Comparison of ENCODE assay signal across 9 cellular contexts in genomic region chr17:81391268-81391963, GRCh38. TPM values are rescaled to one million over a fixed set of nuclear protein-coding genes. Genes with fewer than 3 reads are reported as not detected.
DNase-seq lines count a peak whose midpoint lies in the region; ATAC-seq and TF ChIP-seq lines count a peak whose summit lies in the region.
"Had no signal": no experiment of that assay in that cellular context is flagged by ENCODE, and none has a peak within 500 bp of the region (broad histone marks: within the 10 kb centered on the region; RNA-seq: fewer than 3 reads in every experiment).

No MANE protein-coding gene starts in this region.

- DNase-seq in MCF 10A (ENCODE audit: unreplicated experiment) (no peak), mammary epithelial cell (no peak), endothelial cell (ENCODE audit: low spot score) (no peak), upper lobe of right lung (no peak), NCI-H226 (no peak), cerebellum (ENCODE audit: low spot score) (no peak), NK-92 (lab: John Stamatoyannopoulos, UW; ENCODE audit: unreplicated experiment) (no peak)
- DNase-seq: activated CD4-positive, alpha-beta T cell treated with anti-CD3 and anti-CD28 coated beads for 36 hours had no signal

- H3K9me3 ChIP-seq in mammary epithelial cell (replicated peaks; ENCODE audit: insufficient read depth, low read length) (no peaks in the 10 kb centered on the region), neural cell (ENCODE audit: low read length) (no peaks in the 10 kb centered on the region), upper lobe of right lung (no peaks in the 10 kb centered on the region)

- BruUV-seq in MCF 10A (replicated peaks; lab: Mats Ljungman, UMichigan) (TSS peak; percentile 21), mammary epithelial cell (replicated peaks; lab: Mats Ljungman, UMichigan) (no TSS peak)

- no peaks in the 10 kb centered on the region for H3K36me3 ChIP-seq in mammary epithelial cell (ENCODE audit: insufficient read depth, low read length)
- no peaks in the 10 kb centered on the region for H3K36me3 ChIP-seq in neural cell (ENCODE audit: insufficient read depth, low read length)
- no peaks in the 10 kb centered on the region for H3K36me3 ChIP-seq in upper lobe of right lung

- no peak for TF ChIP-seq RAD21 in neural cell (conservative IDR thresholded peaks at IDR 0.05)

- H3K27me3 Mint-ChIP-seq in MCF 10A (ENCODE audit: insufficient read depth, unreplicated experiment) (no peaks in the 10 kb centered on the region), endothelial cell (ENCODE audit: unreplicated experiment) (peaks cover 16% of the 10 kb centered on the region)

- H3K79me2 ChIP-seq in mammary epithelial cell (ENCODE audit: insufficient read depth, low read length) (peaks cover 19% of the 10 kb centered on the region), neural cell (replicated peaks; ENCODE audit: insufficient read depth, low read length) (peaks cover 82% of the 10 kb centered on the region)

- H3K9me2 ChIP-seq in neural cell (ENCODE audit: insufficient read depth, low read length): no peaks in the 10 kb centered on the region

- H3K4me3 Mint-ChIP-seq in MCF 10A (ENCODE audit: unreplicated experiment) (peak overlapping the region; percentile 4), endothelial cell (ENCODE audit: unreplicated experiment) (peak overlapping the region; percentile 81)
- H3K4me3 Mint-ChIP-seq: activated CD4-positive, alpha-beta T cell treated with anti-CD3 and anti-CD28 coated beads for 36 hours had no signal

- H2AFZ ChIP-seq in mammary epithelial cell (ENCODE audit: low read depth, low read length): no peak overlapping the region
- no peak overlapping the region for H2AFZ ChIP-seq in neural cell (ENCODE audit: low read depth, low read length)

- intact Hi-C loops in MCF 10A (cut with micrococcal nuclease) (no loop called here), mammary epithelial cell (cut with micrococcal nuclease) (no loop called here), upper lobe of right lung (cut with DNase I) (no loop called here)

- in situ Hi-C loops in mammary epithelial cell (cut with MboI; ENCODE audit: low sequenced_read_pairs in 2 of 2): loop anchor here in 1 of 2 donors (10.0 kb wide), 1 partner anchor 93 kb away; no protein-coding TSS in a partner anchor

- H3K9me3 Mint-ChIP-seq in MCF 10A (ENCODE audit: unreplicated experiment) (no peaks in the 10 kb centered on the region), endothelial cell (ENCODE audit: unreplicated experiment) (no peaks in the 10 kb centered on the region)

- H3K4me3 ChIP-seq in mammary epithelial cell (replicated peaks in 1 of 3; ENCODE audit: insufficient read depth in 1 of 3, low read depth in 2 of 3, low read length in 3 of 3): no peak overlapping the region
- peak overlapping the region; percentile 97 for H3K4me3 ChIP-seq in neural cell (ENCODE audit: low read length)
- peak overlapping the region; percentile 74 for H3K4me3 ChIP-seq in upper lobe of right lung

- dilution Hi-C loops in mammary epithelial cell (cut with HindIII; ENCODE audit: low sequenced_read_pairs): loop anchor here (5.0 kb wide), 4 partner anchors 66 to 191 kb away; partner anchors contain the start of gene ACTG1

- H3K27me3 ChIP-seq in mammary epithelial cell (ENCODE audit: insufficient read depth, low read length) (no peaks in the 10 kb centered on the region), neural cell (ENCODE audit: insufficient read depth, low read depth, low read length) (no peaks in the 10 kb centered on the region), upper lobe of right lung (no peaks in the 10 kb centered on the region)

- no peak for ATAC-seq in upper lobe of right lung
- ATAC-seq: activated CD4-positive, alpha-beta T cell treated with anti-CD3 and anti-CD28 coated beads for 36 hours had no signal

- POLR2A ChIA-PET in MCF 10A (lab: Yijun Ruan, JAX): interaction anchor here (0.9 to 9.2 kb wide), 4 partner anchors 8 to 96 kb away, joined by 3 to 82 read pairs (median 8); partner anchors contain the start of gene SLC38A10

- H3K36me3 Mint-ChIP-seq in MCF 10A (ENCODE audit: insufficient read depth, unreplicated experiment) (peaks cover 18% of the 10 kb centered on the region), endothelial cell (ENCODE audit: low read depth, unreplicated experiment) (peaks cover 9% of the 10 kb centered on the region)

- H4K20me1 ChIP-seq in mammary epithelial cell (ENCODE audit: insufficient read depth, low read length) (no peaks in the 10 kb centered on the region), neural cell (ENCODE audit: insufficient read depth) (peaks cover 12% of the 10 kb centered on the region)

- H3K27ac Mint-ChIP-seq in MCF 10A (ENCODE audit: low read depth, unreplicated experiment): peak overlapping the region; percentile 59
- no peak overlapping the region for H3K27ac Mint-ChIP-seq in endothelial cell (ENCODE audit: unreplicated experiment)
- H3K27ac Mint-ChIP-seq: activated CD4-positive, alpha-beta T cell treated with anti-CD3 and anti-CD28 coated beads for 36 hours had no signal

- H3K9ac ChIP-seq in mammary epithelial cell (ENCODE audit: insufficient read depth, low read length) (no peak overlapping the region), neural cell (ENCODE audit: low read length) (peak overlapping the region; percentile 94)

- H3F3A ChIP-seq in neural cell (ENCODE audit: insufficient read depth, low read length, poor library complexity, severe bottlenecking): no peaks in the 10 kb centered on the region

- TF ChIP-seq CTCF in MCF 10A (IDR thresholded peaks at IDR 0.05; ENCODE audit: unreplicated experiment): no peak
- no peak for TF ChIP-seq CTCF in mammary epithelial cell (conservative IDR thresholded peaks at IDR 0.05 in 1 of 2, IDR thresholded peaks at IDR 0.05 in 1 of 2; ENCODE audit: extremely low read depth in 1 of 2, insufficient read depth in 1 of 2, low read depth in 1 of 2, low read length in 2 of 2)
- no peak for TF ChIP-seq CTCF in endothelial cell (IDR thresholded peaks at IDR 0.05; ENCODE audit: unreplicated experiment)
- no peak for TF ChIP-seq CTCF in neural cell (IDR thresholded peaks at IDR 0.05; ENCODE audit: poor library complexity, severe bottlenecking)
- TF ChIP-seq CTCF in upper lobe of right lung (IDR thresholded peaks at IDR 0.05): no peak

- H3K4me2 ChIP-seq in mammary epithelial cell (ENCODE audit: insufficient read depth, low read depth, low read length): no peak overlapping the region
- peak overlapping the region; percentile 77 for H3K4me2 ChIP-seq in neural cell (ENCODE audit: low read length)

- WGBS in mammary epithelial cell (ENCODE audit: low coverage, missing lambda C conversion rate): 83% methylated on average over 7 of the region's 12 CpGs

- H3K4me1 Mint-ChIP-seq in MCF 10A (ENCODE audit: insufficient read depth, unreplicated experiment) (peaks cover 16% of the 10 kb centered on the region), endothelial cell (ENCODE audit: unreplicated experiment) (peaks cover 39% of the 10 kb centered on the region)

- no peak for TF ChIP-seq EP300 in neural cell (conservative IDR thresholded peaks at IDR 0.05; ENCODE audit: poor library complexity, severe bottlenecking)

- H3K27ac ChIP-seq in mammary epithelial cell (ENCODE audit: insufficient read depth, low read depth, low read length) (no peak overlapping the region), neural cell (ENCODE audit: low read length) (peak overlapping the region; percentile 90), upper lobe of right lung (peak overlapping the region; percentile 95)

- CTCF ChIA-PET in MCF 10A (lab: Yijun Ruan, JAX) (no interaction called here), mammary epithelial cell (lab: Charles Lee; ENCODE audit: low non-redundant PET) (no interaction called here)

- H3K4me1 ChIP-seq in mammary epithelial cell (ENCODE audit: insufficient read depth, low read length): peaks cover 30% of the 10 kb centered on the region
- H3K4me1 ChIP-seq in upper lobe of right lung: peaks cover 50% of the 10 kb centered on the region

TF ChIP-seq in neural cell, 6 proteins besides CTCF, POLR2A, EP300 and RAD21:
- TF ChIP-seq TAF1 (IDR thresholded peaks at IDR 0.05; ENCODE audit: low read depth) (no peak), POLR2AphosphoS5 (IDR thresholded peaks at IDR 0.05) (peak; percentile 2), EZH2 (IDR thresholded peaks at IDR 0.05; ENCODE audit: borderline replicate concordance, insufficient read depth, low read length, poor library complexity, severe bottlenecking) (no peak), SMC3 (conservative IDR thresholded peaks at IDR 0.05; ENCODE audit: poor library complexity) (no peak), MXI1 (conservative IDR thresholded peaks at IDR 0.05; ENCODE audit: poor library complexity, severe bottlenecking) (peak; percentile 47), REST (IDR thresholded peaks at IDR 0.05; ENCODE audit: borderline replicate concordance) (no peak)

RNA-seq across cellular contexts. Expression of gene BAHCC1, which starts 3.8 kb away (rescaled TPM):
- 7.4 and 9.2 TPM in 2 replicates for total RNA-seq in MCF 10A (2022)
- 1 to 10 TPM; 2.2 to 9.1 TPM for total RNA-seq in mammary epithelial cell
- 1.6 TPM for polyA plus RNA-seq in mammary epithelial cell
- polyA minus RNA-seq in mammary epithelial cell: 0.67 TPM
- 10.7 TPM for total RNA-seq in endothelial cell (ENCODE audit: unreplicated experiment)
- 12.4 and 14.2 TPM in 2 replicates for polyA plus RNA-seq in neural cell
- 20.7 and 24.9 TPM in 2 replicates for polyA minus RNA-seq in neural cell
- total RNA-seq in upper lobe of right lung: 23.3 TPM
- 20.5 TPM for total RNA-seq in cerebellum

Comparison
In these comparisons a context has a peak if more than half of its experiments do, and no peak if none do; other contexts are left out.
1. H3K4me3 ChIP-seq: peak in neural cell (single experiment) and upper lobe of right lung (single experiment); none in mammary epithelial cell (0 of 3).